In the genomic region with DNA sequence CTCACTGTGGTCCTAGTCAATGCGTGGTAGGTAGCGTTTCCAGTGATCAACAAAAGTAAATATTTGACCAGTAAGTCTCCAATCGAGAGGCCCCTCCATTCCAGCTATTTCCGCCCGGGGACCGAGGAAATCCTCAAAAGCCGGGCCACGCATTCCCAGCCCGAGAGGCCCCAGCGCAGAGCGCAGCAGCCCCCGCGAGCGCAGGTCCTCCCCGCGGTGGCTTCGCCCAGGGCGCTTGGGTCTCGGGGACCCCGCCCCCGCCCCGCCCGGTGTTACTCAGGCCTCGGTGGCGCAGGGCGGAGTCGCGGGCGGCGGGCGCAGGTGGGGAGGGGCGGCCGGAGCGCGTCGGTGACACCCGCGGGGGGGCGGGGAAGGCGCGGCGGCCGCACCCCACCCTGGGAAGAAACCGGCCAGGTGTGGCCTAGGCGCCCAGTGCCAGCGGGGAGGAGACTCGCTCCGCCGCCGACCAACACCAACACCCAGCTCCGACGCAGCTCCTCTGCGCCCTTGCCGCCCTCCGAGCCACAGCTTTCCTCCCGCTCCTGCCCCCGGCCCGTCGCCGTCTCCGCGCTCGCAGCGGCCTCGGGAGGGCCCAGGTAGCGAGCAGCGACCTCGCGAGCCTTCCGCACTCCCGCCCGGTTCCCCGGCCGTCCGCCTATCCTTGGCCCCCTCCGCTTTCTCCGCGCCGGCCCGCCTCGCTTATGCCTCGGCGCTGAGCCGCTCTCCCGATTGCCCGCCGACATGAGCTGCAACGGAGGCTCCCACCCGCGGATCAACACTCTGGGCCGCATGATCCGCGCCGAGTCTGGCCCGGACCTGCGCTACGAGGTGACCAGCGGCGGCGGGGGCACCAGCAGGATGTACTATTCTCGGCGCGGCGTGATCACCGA, we compare ENCODE assay signal across 1 cellular context.
A peak's percentile ranks its signal among the peaks of the same experiment; 100 is the strongest.
TF ChIP-seq lines count a peak whose summit lies in the region.

A gene with protein sequence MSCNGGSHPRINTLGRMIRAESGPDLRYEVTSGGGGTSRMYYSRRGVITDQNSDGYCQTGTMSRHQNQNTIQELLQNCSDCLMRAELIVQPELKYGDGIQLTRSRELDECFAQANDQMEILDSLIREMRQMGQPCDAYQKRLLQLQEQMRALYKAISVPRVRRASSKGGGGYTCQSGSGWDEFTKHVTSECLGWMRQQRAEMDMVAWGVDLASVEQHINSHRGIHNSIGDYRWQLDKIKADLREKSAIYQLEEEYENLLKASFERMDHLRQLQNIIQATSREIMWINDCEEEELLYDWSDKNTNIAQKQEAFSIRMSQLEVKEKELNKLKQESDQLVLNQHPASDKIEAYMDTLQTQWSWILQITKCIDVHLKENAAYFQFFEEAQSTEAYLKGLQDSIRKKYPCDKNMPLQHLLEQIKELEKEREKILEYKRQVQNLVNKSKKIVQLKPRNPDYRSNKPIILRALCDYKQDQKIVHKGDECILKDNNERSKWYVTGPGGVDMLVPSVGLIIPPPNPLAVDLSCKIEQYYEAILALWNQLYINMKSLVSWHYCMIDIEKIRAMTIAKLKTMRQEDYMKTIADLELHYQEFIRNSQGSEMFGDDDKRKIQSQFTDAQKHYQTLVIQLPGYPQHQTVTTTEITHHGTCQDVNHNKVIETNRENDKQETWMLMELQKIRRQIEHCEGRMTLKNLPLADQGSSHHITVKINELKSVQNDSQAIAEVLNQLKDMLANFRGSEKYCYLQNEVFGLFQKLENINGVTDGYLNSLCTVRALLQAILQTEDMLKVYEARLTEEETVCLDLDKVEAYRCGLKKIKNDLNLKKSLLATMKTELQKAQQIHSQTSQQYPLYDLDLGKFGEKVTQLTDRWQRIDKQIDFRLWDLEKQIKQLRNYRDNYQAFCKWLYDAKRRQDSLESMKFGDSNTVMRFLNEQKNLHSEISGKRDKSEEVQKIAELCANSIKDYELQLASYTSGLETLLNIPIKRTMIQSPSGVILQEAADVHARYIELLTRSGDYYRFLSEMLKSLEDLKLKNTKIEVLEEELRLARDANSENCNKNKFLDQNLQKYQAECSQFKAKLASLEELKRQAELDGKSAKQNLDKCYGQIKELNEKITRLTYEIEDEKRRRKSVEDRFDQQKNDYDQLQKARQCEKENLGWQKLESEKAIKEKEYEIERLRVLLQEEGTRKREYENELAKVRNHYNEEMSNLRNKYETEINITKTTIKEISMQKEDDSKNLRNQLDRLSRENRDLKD (N-terminal part only) (plus strand): TSS at position 497 of the 890 bp plus-strand sequence. CDS start 245 bp downstream, at position 742.

TF ChIP-seq in HepG2, 621 proteins besides CTCF, POLR2A, EP300 and RAD21 (continued from another document and continues in another):
- TF ChIP-seq, protein P1, sequence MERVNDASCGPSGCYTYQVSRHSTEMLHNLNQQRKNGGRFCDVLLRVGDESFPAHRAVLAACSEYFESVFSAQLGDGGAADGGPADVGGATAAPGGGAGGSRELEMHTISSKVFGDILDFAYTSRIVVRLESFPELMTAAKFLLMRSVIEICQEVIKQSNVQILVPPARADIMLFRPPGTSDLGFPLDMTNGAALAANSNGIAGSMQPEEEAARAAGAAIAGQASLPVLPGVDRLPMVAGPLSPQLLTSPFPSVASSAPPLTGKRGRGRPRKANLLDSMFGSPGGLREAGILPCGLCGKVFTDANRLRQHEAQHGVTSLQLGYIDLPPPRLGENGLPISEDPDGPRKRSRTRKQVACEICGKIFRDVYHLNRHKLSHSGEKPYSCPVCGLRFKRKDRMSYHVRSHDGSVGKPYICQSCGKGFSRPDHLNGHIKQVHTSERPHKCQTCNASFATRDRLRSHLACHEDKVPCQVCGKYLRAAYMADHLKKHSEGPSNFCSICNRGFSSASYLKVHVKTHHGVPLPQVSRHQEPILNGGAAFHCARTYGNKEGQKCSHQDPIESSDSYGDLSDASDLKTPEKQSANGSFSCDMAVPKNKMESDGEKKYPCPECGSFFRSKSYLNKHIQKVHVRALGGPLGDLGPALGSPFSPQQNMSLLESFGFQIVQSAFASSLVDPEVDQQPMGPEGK (CRISPR knock-in tag; IDR thresholded peaks at IDR 0.05): peak; percentile 99
- TF ChIP-seq PHF5A (CRISPR knock-in tag; IDR thresholded peaks at IDR 0.05; ENCODE audit: low read depth, unreplicated experiment): peak; percentile 6
- TF ChIP-seq, protein P2, sequence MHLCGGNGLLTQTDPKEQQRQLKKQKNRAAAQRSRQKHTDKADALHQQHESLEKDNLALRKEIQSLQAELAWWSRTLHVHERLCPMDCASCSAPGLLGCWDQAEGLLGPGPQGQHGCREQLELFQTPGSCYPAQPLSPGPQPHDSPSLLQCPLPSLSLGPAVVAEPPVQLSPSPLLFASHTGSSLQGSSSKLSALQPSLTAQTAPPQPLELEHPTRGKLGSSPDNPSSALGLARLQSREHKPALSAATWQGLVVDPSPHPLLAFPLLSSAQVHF (CRISPR knock-in tag; IDR thresholded peaks at IDR 0.05): peak; percentile 69; the same call in 1 of the 2 replicates
- TF ChIP-seq, protein P3, sequence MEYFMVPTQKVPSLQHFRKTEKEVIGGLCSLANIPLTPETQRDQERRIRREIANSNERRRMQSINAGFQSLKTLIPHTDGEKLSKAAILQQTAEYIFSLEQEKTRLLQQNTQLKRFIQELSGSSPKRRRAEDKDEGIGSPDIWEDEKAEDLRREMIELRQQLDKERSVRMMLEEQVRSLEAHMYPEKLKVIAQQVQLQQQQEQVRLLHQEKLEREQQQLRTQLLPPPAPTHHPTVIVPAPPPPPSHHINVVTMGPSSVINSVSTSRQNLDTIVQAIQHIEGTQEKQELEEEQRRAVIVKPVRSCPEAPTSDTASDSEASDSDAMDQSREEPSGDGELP (IDR thresholded peaks at IDR 0.05; ENCODE audit: borderline replicate concordance, low read depth): peak; percentile 61; the same call in 1 of the 2 replicates
- TF ChIP-seq, protein P4, sequence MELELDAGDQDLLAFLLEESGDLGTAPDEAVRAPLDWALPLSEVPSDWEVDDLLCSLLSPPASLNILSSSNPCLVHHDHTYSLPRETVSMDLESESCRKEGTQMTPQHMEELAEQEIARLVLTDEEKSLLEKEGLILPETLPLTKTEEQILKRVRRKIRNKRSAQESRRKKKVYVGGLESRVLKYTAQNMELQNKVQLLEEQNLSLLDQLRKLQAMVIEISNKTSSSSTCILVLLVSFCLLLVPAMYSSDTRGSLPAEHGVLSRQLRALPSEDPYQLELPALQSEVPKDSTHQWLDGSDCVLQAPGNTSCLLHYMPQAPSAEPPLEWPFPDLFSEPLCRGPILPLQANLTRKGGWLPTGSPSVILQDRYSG (CRISPR knock-in tag; IDR thresholded peaks at IDR 0.05): peak; percentile 43; the same call in 1 of the 2 replicates
- 0 out of 2 replicates have a peak, but pooled peaks have one; percentile 19 for TF ChIP-seq ZNF564 (CRISPR knock-in tag; IDR thresholded peaks at IDR 0.05)
- no peak; the same call in 1 of the 2 replicates for TF ChIP-seq NFE2L1 (CRISPR knock-in tag; IDR thresholded peaks at IDR 0.05; ENCODE audit: borderline replicate concordance)
- no peak for TF ChIP-seq ZNF552 (CRISPR knock-in tag; IDR thresholded peaks at IDR 0.05; ENCODE audit: borderline replicate concordance)
- TF ChIP-seq FOXK2 (IDR thresholded peaks at IDR 0.05): no peak
- no peak for TF ChIP-seq RFX5 (IDR thresholded peaks at IDR 0.05; ENCODE audit: low read depth, low read length)
- TF ChIP-seq, protein P5, sequence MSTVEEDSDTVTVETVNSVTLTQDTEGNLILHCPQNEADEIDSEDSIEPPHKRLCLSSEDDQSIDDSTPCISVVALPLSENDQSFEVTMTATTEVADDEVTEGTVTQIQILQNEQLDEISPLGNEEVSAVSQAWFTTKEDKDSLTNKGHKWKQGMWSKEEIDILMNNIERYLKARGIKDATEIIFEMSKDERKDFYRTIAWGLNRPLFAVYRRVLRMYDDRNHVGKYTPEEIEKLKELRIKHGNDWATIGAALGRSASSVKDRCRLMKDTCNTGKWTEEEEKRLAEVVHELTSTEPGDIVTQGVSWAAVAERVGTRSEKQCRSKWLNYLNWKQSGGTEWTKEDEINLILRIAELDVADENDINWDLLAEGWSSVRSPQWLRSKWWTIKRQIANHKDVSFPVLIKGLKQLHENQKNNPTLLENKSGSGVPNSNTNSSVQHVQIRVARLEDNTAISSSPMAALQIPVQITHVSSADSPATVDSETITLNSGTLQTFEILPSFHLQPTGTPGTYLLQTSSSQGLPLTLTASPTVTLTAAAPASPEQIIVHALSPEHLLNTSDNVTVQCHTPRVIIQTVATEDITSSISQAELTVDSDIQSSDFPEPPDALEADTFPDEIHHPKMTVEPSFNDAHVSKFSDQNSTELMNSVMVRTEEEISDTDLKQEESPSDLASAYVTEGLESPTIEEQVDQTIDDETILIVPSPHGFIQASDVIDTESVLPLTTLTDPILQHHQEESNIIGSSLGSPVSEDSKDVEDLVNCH (CRISPR knock-in tag; IDR thresholded peaks at IDR 0.05): no peak; the same call in 1 of the 2 replicates
- peak; percentile 85; the same call in 1 of the 2 replicates for TF ChIP-seq ZBTB7B (CRISPR knock-in tag; IDR thresholded peaks at IDR 0.05)
- TF ChIP-seq ZNF3 (CRISPR knock-in tag; IDR thresholded peaks at IDR 0.05): no peak
- TF ChIP-seq YY1 (IDR thresholded peaks at IDR 0.05; ENCODE audit: insufficient read depth, insufficient replicate concordance, low read depth, low read length): peak; percentile 77
- peak; percentile 78 for TF ChIP-seq SOX13 (IDR thresholded peaks at IDR 0.05)
- TF ChIP-seq SOX13 (CRISPR knock-in tag; conservative IDR thresholded peaks at IDR 0.05 in 1 of 2, IDR thresholded peaks at IDR 0.05 in 1 of 2): peak in 1 of 2 experiments; percentile 92; a peak in 2 of 4 replicates
- TF ChIP-seq ZNF235 (CRISPR knock-in tag; IDR thresholded peaks at IDR 0.05; ENCODE audit: borderline replicate concordance): peak; percentile 91
- TF ChIP-seq ERF (CRISPR knock-in tag; IDR thresholded peaks at IDR 0.05): peak; percentile 98
- peak; percentile 85; the same call in 1 of the 2 replicates for TF ChIP-seq SATB2 (CRISPR knock-in tag; IDR thresholded peaks at IDR 0.05)
- TF ChIP-seq, protein P6, sequence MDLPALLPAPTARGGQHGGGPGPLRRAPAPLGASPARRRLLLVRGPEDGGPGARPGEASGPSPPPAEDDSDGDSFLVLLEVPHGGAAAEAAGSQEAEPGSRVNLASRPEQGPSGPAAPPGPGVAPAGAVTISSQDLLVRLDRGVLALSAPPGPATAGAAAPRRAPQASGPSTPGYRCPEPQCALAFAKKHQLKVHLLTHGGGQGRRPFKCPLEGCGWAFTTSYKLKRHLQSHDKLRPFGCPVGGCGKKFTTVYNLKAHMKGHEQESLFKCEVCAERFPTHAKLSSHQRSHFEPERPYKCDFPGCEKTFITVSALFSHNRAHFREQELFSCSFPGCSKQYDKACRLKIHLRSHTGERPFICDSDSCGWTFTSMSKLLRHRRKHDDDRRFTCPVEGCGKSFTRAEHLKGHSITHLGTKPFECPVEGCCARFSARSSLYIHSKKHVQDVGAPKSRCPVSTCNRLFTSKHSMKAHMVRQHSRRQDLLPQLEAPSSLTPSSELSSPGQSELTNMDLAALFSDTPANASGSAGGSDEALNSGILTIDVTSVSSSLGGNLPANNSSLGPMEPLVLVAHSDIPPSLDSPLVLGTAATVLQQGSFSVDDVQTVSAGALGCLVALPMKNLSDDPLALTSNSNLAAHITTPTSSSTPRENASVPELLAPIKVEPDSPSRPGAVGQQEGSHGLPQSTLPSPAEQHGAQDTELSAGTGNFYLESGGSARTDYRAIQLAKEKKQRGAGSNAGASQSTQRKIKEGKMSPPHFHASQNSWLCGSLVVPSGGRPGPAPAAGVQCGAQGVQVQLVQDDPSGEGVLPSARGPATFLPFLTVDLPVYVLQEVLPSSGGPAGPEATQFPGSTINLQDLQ (CRISPR knock-in tag; IDR thresholded peaks at IDR 0.05): no peak
- TF ChIP-seq, protein P7, sequence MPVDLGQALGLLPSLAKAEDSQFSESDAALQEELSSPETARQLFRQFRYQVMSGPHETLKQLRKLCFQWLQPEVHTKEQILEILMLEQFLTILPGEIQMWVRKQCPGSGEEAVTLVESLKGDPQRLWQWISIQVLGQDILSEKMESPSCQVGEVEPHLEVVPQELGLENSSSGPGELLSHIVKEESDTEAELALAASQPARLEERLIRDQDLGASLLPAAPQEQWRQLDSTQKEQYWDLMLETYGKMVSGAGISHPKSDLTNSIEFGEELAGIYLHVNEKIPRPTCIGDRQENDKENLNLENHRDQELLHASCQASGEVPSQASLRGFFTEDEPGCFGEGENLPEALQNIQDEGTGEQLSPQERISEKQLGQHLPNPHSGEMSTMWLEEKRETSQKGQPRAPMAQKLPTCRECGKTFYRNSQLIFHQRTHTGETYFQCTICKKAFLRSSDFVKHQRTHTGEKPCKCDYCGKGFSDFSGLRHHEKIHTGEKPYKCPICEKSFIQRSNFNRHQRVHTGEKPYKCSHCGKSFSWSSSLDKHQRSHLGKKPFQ (CRISPR knock-in tag; IDR thresholded peaks at IDR 0.05; ENCODE audit: insufficient replicate concordance): no peak
- TF ChIP-seq NFKBIZ (CRISPR knock-in tag; IDR thresholded peaks at IDR 0.05): no peak; the same call in 1 of the 2 replicates
- TF ChIP-seq TEAD3 (CRISPR knock-in tag; optimal IDR thresholded peaks at IDR 0.05; ENCODE audit: borderline replicate concordance): peak; percentile 95
- TF ChIP-seq, protein P8, sequence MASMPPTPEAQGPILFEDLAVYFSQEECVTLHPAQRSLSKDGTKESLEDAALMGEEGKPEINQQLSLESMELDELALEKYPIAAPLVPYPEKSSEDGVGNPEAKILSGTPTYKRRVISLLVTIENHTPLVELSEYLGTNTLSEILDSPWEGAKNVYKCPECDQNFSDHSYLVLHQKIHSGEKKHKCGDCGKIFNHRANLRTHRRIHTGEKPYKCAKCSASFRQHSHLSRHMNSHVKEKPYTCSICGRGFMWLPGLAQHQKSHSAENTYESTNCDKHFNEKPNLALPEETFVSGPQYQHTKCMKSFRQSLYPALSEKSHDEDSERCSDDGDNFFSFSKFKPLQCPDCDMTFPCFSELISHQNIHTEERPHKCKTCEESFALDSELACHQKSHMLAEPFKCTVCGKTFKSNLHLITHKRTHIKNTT (CRISPR knock-in tag; IDR thresholded peaks at IDR 0.05): no peak
- TF ChIP-seq ZFAT (CRISPR knock-in tag; conservative IDR thresholded peaks at IDR 0.05): no peak; the same call in 1 of the 2 replicates
- TF ChIP-seq PAF1 (CRISPR knock-in tag; IDR thresholded peaks at IDR 0.05): no peak
- TF ChIP-seq ZNF292 (CRISPR knock-in tag; IDR thresholded peaks at IDR 0.05; ENCODE audit: borderline replicate concordance, low read depth): no peak
- TF ChIP-seq KLF15 (CRISPR knock-in tag; IDR thresholded peaks at IDR 0.05; ENCODE audit: borderline replicate concordance): no peak
- peak; percentile 70; the same call in 1 of the 2 replicates for TF ChIP-seq FOXM1 (CRISPR knock-in tag; IDR thresholded peaks at IDR 0.05)
- TF ChIP-seq ZNF207 (IDR thresholded peaks at IDR 0.05; ENCODE audit: borderline replicate concordance): no peak
- TF ChIP-seq DPF2 (CRISPR knock-in tag; IDR thresholded peaks at IDR 0.05; ENCODE audit: borderline replicate concordance, low read depth): no peak
- TF ChIP-seq, protein P9, sequence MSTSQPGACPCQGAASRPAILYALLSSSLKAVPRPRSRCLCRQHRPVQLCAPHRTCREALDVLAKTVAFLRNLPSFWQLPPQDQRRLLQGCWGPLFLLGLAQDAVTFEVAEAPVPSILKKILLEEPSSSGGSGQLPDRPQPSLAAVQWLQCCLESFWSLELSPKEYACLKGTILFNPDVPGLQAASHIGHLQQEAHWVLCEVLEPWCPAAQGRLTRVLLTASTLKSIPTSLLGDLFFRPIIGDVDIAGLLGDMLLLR (CRISPR knock-in tag; IDR thresholded peaks at IDR 0.05): no peak; the same call in 1 of the 2 replicates
- TF ChIP-seq ADNP (CRISPR knock-in tag; IDR thresholded peaks at IDR 0.05): no peak
- peak; percentile 22; the same call in 1 of the 2 replicates for TF ChIP-seq ZFP36L1 (CRISPR knock-in tag; IDR thresholded peaks at IDR 0.05)
- peak; percentile 44; the same call in 1 of the 2 replicates for TF ChIP-seq RBAK (CRISPR knock-in tag; IDR thresholded peaks at IDR 0.05)
- TF ChIP-seq HES4 (CRISPR knock-in tag; IDR thresholded peaks at IDR 0.05; ENCODE audit: borderline replicate concordance): peak; percentile 97
- TF ChIP-seq NFKB2 (CRISPR knock-in tag; IDR thresholded peaks at IDR 0.05; ENCODE audit: borderline replicate concordance): peak; percentile 84; the same call in 1 of the 2 replicates
- TF ChIP-seq ZFP36 (IDR thresholded peaks at IDR 0.05; ENCODE audit: borderline replicate concordance, low read depth, low read length, partially characterized antibody): no peak
